ENCODE assay signal across 2 cellular contexts in genomic region chr11:19191530-19192169, GRCh38.
TF ChIP-seq lines count a peak whose summit lies in the region.

No MANE protein-coding gene starts in this region.

TF ChIP-seq in K562, 482 proteins besides CTCF, POLR2A, EP300 and RAD21 (continues in another document):
- TF ChIP-seq RERE (CRISPR knock-in tag; IDR thresholded peaks at IDR 0.05; ENCODE audit: borderline replicate concordance) (no peak), NR0B1 (IDR thresholded peaks at IDR 0.05; ENCODE audit: partially characterized antibody) (no peak), MBD1 (CRISPR knock-in tag; IDR thresholded peaks at IDR 0.05) (no peak), GABPA (tag; conservative IDR thresholded peaks at IDR 0.05; ENCODE audit: low read depth) (no peak), TCF3 (CRISPR knock-in tag; IDR thresholded peaks at IDR 0.05) (no peak), RFX1 (IDR thresholded peaks at IDR 0.05) (no peak), MBD2 (IDR thresholded peaks at IDR 0.05; ENCODE audit: borderline replicate concordance, low read depth) (no peak), KLF10 (CRISPR knock-in tag; IDR thresholded peaks at IDR 0.05) (no peak), XRCC3 (IDR thresholded peaks at IDR 0.05) (no peak), ZNF511 (CRISPR knock-in tag; IDR thresholded peaks at IDR 0.05) (no peak), ZNF766 (CRISPR knock-in tag; conservative IDR thresholded peaks at IDR 0.05) (no peak), AFF4 (CRISPR knock-in tag; IDR thresholded peaks at IDR 0.05) (no peak), NRF1 (conservative IDR thresholded peaks at IDR 0.05 in 1 of 2, IDR thresholded peaks at IDR 0.05 in 1 of 2) (no peak)

TF ChIP-seq in WTC11, 78 proteins besides CTCF, POLR2A, EP300 and RAD21:
- TF ChIP-seq MLX (CRISPR knock-in tag; IDR thresholded peaks at IDR 0.05) (no peak), ZNF396 (CRISPR knock-in tag; IDR thresholded peaks at IDR 0.05; ENCODE audit: borderline replicate concordance) (no peak), ELF4 (CRISPR knock-in tag; IDR thresholded peaks at IDR 0.05; ENCODE audit: low read depth) (no peak), AFF4 (CRISPR knock-in tag; IDR thresholded peaks at IDR 0.05; ENCODE audit: borderline replicate concordance) (no peak), MXD4 (CRISPR knock-in tag; IDR thresholded peaks at IDR 0.05; ENCODE audit: borderline replicate concordance) (no peak), ZNF232 (CRISPR knock-in tag; IDR thresholded peaks at IDR 0.05) (no peak), GRHL2 (CRISPR knock-in tag; IDR thresholded peaks at IDR 0.05; ENCODE audit: insufficient replicate concordance, severe bottlenecking) (no peak), FOXP4 (CRISPR knock-in tag; IDR thresholded peaks at IDR 0.05) (no peak), CREM (CRISPR knock-in tag; IDR thresholded peaks at IDR 0.05) (no peak), SMAD3 (CRISPR knock-in tag; IDR thresholded peaks at IDR 0.05; ENCODE audit: borderline replicate concordance) (no peak), ZNF263 (CRISPR knock-in tag; IDR thresholded peaks at IDR 0.05; ENCODE audit: low read depth) (no peak)
